Comparison of ENCODE assay signal across 8 cellular contexts in genomic region chr2:101474752-101475384, GRCh38. TPM values are rescaled to one million over a fixed set of nuclear protein-coding genes. Genes with fewer than 3 reads are reported as not detected.
DNase-seq lines count a peak whose midpoint lies in the region; ATAC-seq and TF ChIP-seq lines count a peak whose summit lies in the region.

TSS of gene RFX8 (minus strand) at chr2:101475112. CDS start at chr2:101466848, 8,264 bp downstream.

- H4K20me1 ChIP-seq in Loucy (ENCODE audit: insufficient read depth, low read length, poor library complexity, severe bottlenecking), result no peaks in the 10 kb centered on the region

- intact Hi-C loops in aorta (cut with DNase I), result no loop called here

- ATAC-seq in aorta (ENCODE audit: low FRiP score) (peak; percentile 49), HG02981 (IDR thresholded peaks at IDR 0.05; ENCODE audit: unreplicated experiment) (no peak)

- H3K9me3 ChIP-seq in Loucy (ENCODE audit: insufficient read depth, low read depth, low read length) (no peaks in the 10 kb centered on the region), aorta (ENCODE audit: control insufficient read depth, low read length) (no peaks in the 10 kb centered on the region)

- H3K27ac ChIP-seq in ACC112 (ENCODE audit: low read depth, low read length) (peak within 1 kb of the TSS; percentile 91), rectal smooth muscle tissue (ENCODE audit: low read depth, low read length) (no peak within 1 kb of the TSS), aorta (ENCODE audit: low read depth in 1 of 2, low read length in 2 of 2) (peak within 1 kb of the TSS in 1 of 2 donors; percentile 26)

- peak within 1 kb of the TSS; percentile 97 for H3K4me2 ChIP-seq in Loucy (ENCODE audit: low read depth, low read length, poor library complexity, severe bottlenecking)

- H3K4me1 ChIP-seq in ACC112 (ENCODE audit: control insufficient read depth, insufficient read depth, low read length, unreplicated experiment), result peaks cover 56% of the 10 kb centered on the region
- peaks cover 73% of the 10 kb centered on the region for H3K4me1 ChIP-seq in Loucy (ENCODE audit: insufficient read depth, low read length, poor library complexity, severe bottlenecking)
- no peaks in the 10 kb centered on the region for H3K4me1 ChIP-seq in rectal smooth muscle tissue (ENCODE audit: control insufficient read depth, insufficient read depth, low read length)
- no peaks in the 10 kb centered on the region for H3K4me1 ChIP-seq in aorta (ENCODE audit: control insufficient read depth in 1 of 2, insufficient read depth in 2 of 2, low read length in 2 of 2)

- TF ChIP-seq CTCF in Loucy (conservative IDR thresholded peaks at IDR 0.05; ENCODE audit: low read length) (no peak), foreskin fibroblast (IDR thresholded peaks at IDR 0.05; ENCODE audit: low read depth, low read length) (no peak)

- no peaks in the 10 kb centered on the region for H3K36me3 ChIP-seq in ACC112 (ENCODE audit: insufficient read depth, low read length)
- H3K36me3 ChIP-seq in Loucy (ENCODE audit: insufficient read depth, low read length), result no peaks in the 10 kb centered on the region
- no peaks in the 10 kb centered on the region for H3K36me3 ChIP-seq in rectal smooth muscle tissue (ENCODE audit: control insufficient read depth, insufficient read depth, low read length)
- no peaks in the 10 kb centered on the region for H3K36me3 ChIP-seq in aorta (ENCODE audit: control insufficient read depth in 1 of 2, insufficient read depth in 2 of 2, low read length in 1 of 2)

- H3K4me3 ChIP-seq in ACC112 (ENCODE audit: low read depth, low read length) (peak within 1 kb of the TSS; percentile 96), Loucy (ENCODE audit: low read length, poor library complexity, severe bottlenecking) (peak within 1 kb of the TSS; percentile 95), foreskin fibroblast (ENCODE audit: low read depth in 1 of 2, low read length in 2 of 2) (peak within 1 kb of the TSS; percentile 70 to 81), rectal smooth muscle tissue (ENCODE audit: low read length) (peak within 1 kb of the TSS; percentile 71), aorta (ENCODE audit: low read length in 2 of 2) (peak within 1 kb of the TSS; percentile 8 to 92)

- H3F3A ChIP-seq in Loucy (ENCODE audit: low read depth), result peaks cover 13% of the 10 kb centered on the region

- H3K79me2 ChIP-seq in ACC112 (ENCODE audit: control insufficient read depth, insufficient read depth, low read length, unreplicated experiment) (peaks cover 38% of the 10 kb centered on the region), Loucy (ENCODE audit: insufficient read depth, low read length) (peaks cover 50% of the 10 kb centered on the region)

- peak within 1 kb of the TSS; percentile 98 for H3K9ac ChIP-seq in Loucy (ENCODE audit: low read depth, low read length, poor library complexity, severe bottlenecking)
- H3K9ac ChIP-seq in rectal smooth muscle tissue (ENCODE audit: low read length), result peak within 1 kb of the TSS; percentile 11

- no peaks in the 10 kb centered on the region for H3K27me3 ChIP-seq in ACC112 (ENCODE audit: insufficient read depth, low read length)
- no peaks in the 10 kb centered on the region for H3K27me3 ChIP-seq in Loucy (ENCODE audit: insufficient read depth, low read length, poor library complexity, severe bottlenecking)
- no peaks in the 10 kb centered on the region for H3K27me3 ChIP-seq in rectal smooth muscle tissue (ENCODE audit: control insufficient read depth, insufficient read depth, low read length)
- H3K27me3 ChIP-seq in aorta (ENCODE audit: control insufficient read depth in 1 of 2, insufficient read depth in 2 of 2, low read length in 1 of 2), result no peaks in the 10 kb centered on the region

- DNase-seq in activated T-cell treated with anti-CD3 and anti-CD28 coated beads, Interleukin-2, amount 50 U/mL, for 1 hour, result peak; percentile 40
- DNase-seq in foreskin fibroblast (peak; percentile 98), aorta (no peak), iPS-NIHi11 (ENCODE audit: low spot score) (no peak)

- 61 to 69% methylated on average over 18 of the region's 18 CpGs for WGBS in aorta, 2 donors

- H2AFZ ChIP-seq in ACC112 (ENCODE audit: low read length, unreplicated experiment) (peak within 1 kb of the TSS; percentile 94), Loucy (ENCODE audit: low read length) (peak within 1 kb of the TSS; percentile 91)

- no peaks in the 10 kb centered on the region for H3K9me2 ChIP-seq in Loucy (replicated peaks; ENCODE audit: low read depth, low read length)

RNA-seq across cellular contexts. Expression of gene RFX8, which starts in this region (rescaled TPM):
- total RNA-seq in aorta, result 1 to 10 TPM in 1 of 2 donors, under 1 TPM in 1; 0.96 to 1.0 TPM
- 1 to 10 TPM in 1 of 2 donors, not detected in 1; 2.1 TPM for polyA plus RNA-seq in aorta

Comparison
In these comparisons a context has a peak if more than half of its experiments do, and no peak if none do; other contexts are left out.
1. DNase-seq: peak in activated T-cell treated with anti-CD3 and anti-CD28 coated beads, Interleukin-2, amount 50 U/mL, for 1 hour (single experiment) and foreskin fibroblast (2 of 2); none in aorta (0 of 2) and iPS-NIHi11 (single experiment).
2. Peak in every context shown above with its lines, with median percentiles within 50 percentile points of each other: H3K4me3 ChIP-seq.